ENCODE assay signal across 12 cellular contexts in the genomic region with DNA sequence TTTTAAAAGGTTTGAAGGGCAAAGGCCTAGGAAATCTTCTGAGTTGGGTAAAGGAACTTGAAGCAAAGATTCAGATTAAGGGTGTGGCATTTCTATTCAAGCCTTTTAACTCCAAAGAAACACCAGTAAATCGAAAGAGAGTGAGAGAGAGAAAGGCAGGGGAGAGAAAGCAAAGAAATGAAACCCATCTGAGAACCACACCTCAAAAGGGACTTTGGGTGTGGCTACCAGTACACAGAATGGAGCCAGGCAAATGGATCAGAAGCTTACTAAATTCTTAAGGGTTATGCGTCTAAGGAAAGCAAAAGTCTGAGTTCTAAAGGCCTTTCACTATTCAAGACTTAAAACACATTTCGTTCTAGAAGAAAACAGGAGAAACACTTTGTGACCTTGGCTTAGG.
"Had no signal": no experiment of that assay in that cellular context is flagged by ENCODE, and none has a peak within 500 bp of the region (broad histone marks: within the 10 kb centered on the region; RNA-seq: fewer than 3 reads in every experiment).

No MANE protein-coding gene starts in this region.

- H3K27me3 Mint-ChIP-seq: activated B cell treated with CpG ODN at 0.5 μM for 24 hours had no signal

- H3K4me1 Mint-ChIP-seq: activated B cell treated with CpG ODN at 0.5 μM for 24 hours had no signal

- H3K27ac Mint-ChIP-seq: activated B cell treated with CpG ODN at 0.5 μM for 24 hours; natural killer cell treated with Interleukin-12 subunit alpha and Interleukin-12 subunit beta and Interleukin-15 and Interleukin-18, amount 100 ng/mL, for 72 hours had no signal

- H3K9me3 Mint-ChIP-seq: activated B cell treated with CpG ODN at 0.5 μM for 24 hours; natural killer cell treated with Interleukin-12 subunit alpha and Interleukin-12 subunit beta and Interleukin-15 and Interleukin-18, amount 100 ng/mL, for 72 hours had no signal

- DNase-seq: activated B cell treated with CpG ODN at 0.5 μM for 24 hours; foreskin melanocyte; heart right ventricle; islet precursor cell; mammary epithelial cell; occipital lobe; right lobe of liver; spleen; stimulated activated CD4-positive, alpha-beta T cell treated with anti-CD3 and anti-CD28 coated beads, Interleukin-2, amount 100 ng/mL, for 24 hours; upper lobe of left lung had no signal

- ATAC-seq: heart right ventricle; left lobe of liver; natural killer cell treated with Interleukin-12 subunit alpha and Interleukin-12 subunit beta and Interleukin-15 and Interleukin-18, amount 100 ng/mL, for 72 hours; right lobe of liver had no signal

- H3K4me3 Mint-ChIP-seq: activated B cell treated with CpG ODN at 0.5 μM for 24 hours; natural killer cell treated with Interleukin-12 subunit alpha and Interleukin-12 subunit beta and Interleukin-15 and Interleukin-18, amount 100 ng/mL, for 72 hours had no signal

- H3K36me3 Mint-ChIP-seq: natural killer cell treated with Interleukin-12 subunit alpha and Interleukin-12 subunit beta and Interleukin-15 and Interleukin-18, amount 100 ng/mL, for 72 hours had no signal
